Comparison of ENCODE assay signal across 8 cellular contexts in genomic region chr4:3949916-3950315, GRCh38.
A peak's percentile ranks its signal among the peaks of the same experiment; 100 is the strongest.
DNase-seq lines count a peak whose midpoint lies in the region; TF ChIP-seq lines count a peak whose summit lies in the region.
"Not testable (repeated sequence)": the region's sequence is repeated elsewhere in the genome, so short reads cannot be mapped to it uniquely, and the experiment has no call there.

No MANE protein-coding gene starts in this region.

- H3K9ac ChIP-seq in Loucy (ENCODE audit: low read depth, low read length, poor library complexity, severe bottlenecking): not testable (repeated sequence)

- not testable (repeated sequence) for H4K20me1 ChIP-seq in Loucy (ENCODE audit: insufficient read depth, low read length, poor library complexity, severe bottlenecking)

- not testable (repeated sequence) for H3K27me3 ChIP-seq in AG04450 (ENCODE audit: control insufficient read depth, insufficient read depth, low read length); Loucy (ENCODE audit: insufficient read depth, low read length, poor library complexity, severe bottlenecking); adrenal gland

- H3F3A ChIP-seq in Loucy (ENCODE audit: low read depth): not testable (repeated sequence)

- H3K36me3 ChIP-seq in Loucy (ENCODE audit: insufficient read depth, low read length); adrenal gland (replicated peaks in 1 of 2): not testable (repeated sequence)

- not testable (repeated sequence) for H2AFZ ChIP-seq in Loucy (ENCODE audit: low read length)

- H3K79me2 ChIP-seq in Loucy (ENCODE audit: insufficient read depth, low read length): not testable (repeated sequence)

- H3K4me1 ChIP-seq in Loucy (ENCODE audit: insufficient read depth, low read length, poor library complexity, severe bottlenecking); adrenal gland (replicated peaks in 1 of 2): not testable (repeated sequence)

- H3K4me2 ChIP-seq in Loucy (ENCODE audit: low read depth, low read length, poor library complexity, severe bottlenecking): not testable (repeated sequence)

- 67 to 74% (median 69%) methylated on average over 4 to 5 of the region's 5 CpGs for WGBS in adrenal gland, 4 donors

- TF ChIP-seq CTCF in AG04450 (IDR thresholded peaks at IDR 0.05; ENCODE audit: low read depth, low read length) (peak; percentile 58), GM10248 (IDR thresholded peaks at IDR 0.05; ENCODE audit: control extremely low read depth, extremely low read depth, low read depth, missing control alignments) (peak; percentile 52), Loucy (conservative IDR thresholded peaks at IDR 0.05; ENCODE audit: low read length) (peak; percentile 49), adrenal gland (IDR thresholded peaks at IDR 0.05) (peak; percentile 12 to 48 (median 38))

- peak; percentile 6 for DNase-seq in AG04450 (ENCODE audit: low read depth, low spot score)
- DNase-seq in GM10248 (ENCODE audit: extremely low spot score): not testable (repeated sequence)
- peak; percentile 10 for DNase-seq in SIG-M5 treated with dmso at 0.1 percent for 504 hours (lab: John Stamatoyannopoulos, UW; ENCODE audit: unreplicated experiment)
- peak; percentile 35 to 74 (median 59) for DNase-seq in adrenal gland
- DNase-seq in erythroblast (lab: John Stamatoyannopoulos, UW): peak; percentile 27 to 48
- DNase-seq in iPS-NIHi7 (ENCODE audit: extremely low spot score): peak; percentile 20
- DNase-seq in posterior cingulate gyrus: peak in 6 of 10 donors; percentile 21 to 90 (median 35)

- not testable (repeated sequence) for H3K9me3 ChIP-seq in AG04450 (ENCODE audit: control insufficient read depth, insufficient read depth, low read length); Loucy (ENCODE audit: insufficient read depth, low read depth, low read length); adrenal gland (replicated peaks in 1 of 3)

- not testable (repeated sequence) for H3K27ac ChIP-seq in AG04450 (ENCODE audit: low read depth, low read length); adrenal gland

- POLR2A ChIA-PET in AG04450 (lab: Yijun Ruan, JAX); GM10248 (lab: Yijun Ruan, JAX): not testable (repeated sequence)

- CTCF ChIA-PET in AG04450 (lab: Charles Lee) (interaction anchor here (1.1 kb wide), 1 partner anchor 69 kb away, joined by 3 read pairs; no protein-coding TSS in a partner anchor), GM10248 (lab: Yijun Ruan, JAX) (interaction anchor here (1.6 kb wide), 1 partner anchor 8 kb away, joined by 5 read pairs; no protein-coding TSS in a partner anchor)

- not testable (repeated sequence) for H3K4me3 ChIP-seq in AG04450 (ENCODE audit: low read depth, low read length); Loucy (ENCODE audit: low read length, poor library complexity, severe bottlenecking); adrenal gland

- not testable (repeated sequence) for TF ChIP-seq POLR2A in adrenal gland (IDR thresholded peaks at IDR 0.05); erythroblast (IDR thresholded peaks at IDR 0.05; ENCODE audit: low read length)

- H3K9me2 ChIP-seq in Loucy (replicated peaks; ENCODE audit: low read depth, low read length): not testable (repeated sequence)

- intact Hi-C loops in adrenal gland (cut with DNase I): not testable (repeated sequence)
- intact Hi-C loops in posterior cingulate gyrus (cut with DNase I): loop anchor here (10.0 kb wide), 1 partner anchor 415 kb away; the partner anchor contains the start of gene LRPAP1
